In genomic region chr7:44258423-44258760, GRCh38 we compare ENCODE assay signal across 11 cellular contexts. TPM values are rescaled to one million over a fixed set of nuclear protein-coding genes. Genes with fewer than 3 reads are reported as not detected.
DNase-seq lines count a peak whose midpoint lies in the region; ATAC-seq, FAIRE-seq and TF ChIP-seq lines count a peak whose summit lies in the region.
"Had no signal": no experiment of that assay in that cellular context is flagged by ENCODE, and none has a peak within 500 bp of the region (broad histone marks: within the 10 kb centered on the region; RNA-seq: fewer than 3 reads in every experiment).

No MANE protein-coding gene starts in this region.

- CTCF ChIA-PET in SK-N-SH (lab: Yijun Ruan, JAX), result interaction anchor here (0.6 to 10.0 kb wide), 5 partner anchors 16 to 67 kb away, joined by 3 to 101 read pairs (median 4); no protein-coding TSS in a partner anchor
- CTCF ChIA-PET in endothelial cell of umbilical vein (lab: Charles Lee), result interaction anchor here (1.0 to 3.4 kb wide), 4 partner anchors 17 to 307 kb away, joined by 5 to 27 read pairs (median 6); partner anchors contain the start of gene NUDCD3

- peaks cover 25 to 41% of the 10 kb centered on the region in 2 experiments; a peak in 3 of 4 replicates for H3K4me1 ChIP-seq in SK-N-SH (ENCODE audit: control insufficient read depth in 1 of 2, insufficient read depth in 2 of 2, low read depth in 1 of 2, low read length in 1 of 2)
- peaks cover 42% of the 10 kb centered on the region for H3K4me1 ChIP-seq in RWPE2 (ENCODE audit: insufficient read depth, poor library complexity, severe bottlenecking)
- H3K4me1 ChIP-seq in endothelial cell of umbilical vein (ENCODE audit: control insufficient read depth, extremely low read depth, insufficient read depth, low read length), result peaks cover 29% of the 10 kb centered on the region
- H3K4me1 ChIP-seq in skeletal muscle tissue (ENCODE audit: control insufficient read depth in 3 of 3, insufficient read depth in 3 of 3, low read length in 3 of 3), result peaks cover 57 to 81% (median 79%) of the 10 kb centered on the region in 3 donors

- H3K36me3 ChIP-seq in SK-N-SH (replicated peaks in 1 of 2; ENCODE audit: control insufficient read depth in 1 of 2, insufficient read depth in 2 of 2, low read length in 1 of 2) (no peaks in the 10 kb centered on the region), RWPE2 (ENCODE audit: low read depth) (no peaks in the 10 kb centered on the region), endothelial cell of umbilical vein (ENCODE audit: control insufficient read depth in 2 of 2, extremely low read depth in 1 of 2, insufficient read depth in 2 of 2, low read length in 2 of 2) (no peaks in the 10 kb centered on the region), skeletal muscle tissue (ENCODE audit: control insufficient read depth in 3 of 3, insufficient read depth in 3 of 3, low read length in 3 of 3) (peaks cover 0 to 8% (median 0%) of the 10 kb centered on the region in 3 donors)

- TF ChIP-seq RAD21 in SK-N-SH (IDR thresholded peaks at IDR 0.05; ENCODE audit: low read length), result no peak

- H3K4me3 ChIP-seq in SK-N-SH (ENCODE audit: low read depth in 2 of 2, low read length in 1 of 2) (no peak overlapping the region), RWPE2 (ENCODE audit: severe bottlenecking) (no peak overlapping the region), endothelial cell of umbilical vein (replicated peaks in 1 of 3; ENCODE audit: insufficient read depth in 1 of 3, low read depth in 1 of 3, low read length in 3 of 3) (no peak overlapping the region), skeletal muscle tissue (ENCODE audit: low read length in 3 of 3) (peak overlapping the region in 2 of 3 donors; percentile 52 to 66)

- 0 out of 2 replicates have a peak, but pooled peaks cover 3% of the 10 kb centered on the region for H3K27me3 ChIP-seq in SK-N-SH (ENCODE audit: insufficient read depth)
- no peaks in the 10 kb centered on the region for H3K27me3 ChIP-seq in RWPE2 (ENCODE audit: insufficient read depth, poor library complexity, severe bottlenecking)
- no peaks in the 10 kb centered on the region for H3K27me3 ChIP-seq in endothelial cell of umbilical vein (ENCODE audit: control insufficient read depth in 2 of 2, insufficient read depth in 2 of 2, low read length in 2 of 2)
- H3K27me3 ChIP-seq in skeletal muscle tissue (ENCODE audit: control insufficient read depth in 3 of 3, insufficient read depth in 3 of 3, low read length in 3 of 3), result no peaks in the 10 kb centered on the region

- TF ChIP-seq CTCF in SK-N-SH (IDR thresholded peaks at IDR 0.05), result no peak
- TF ChIP-seq CTCF in RWPE2 (IDR thresholded peaks at IDR 0.05; ENCODE audit: poor library complexity, severe bottlenecking), result no peak
- TF ChIP-seq CTCF in endothelial cell of umbilical vein (IDR thresholded peaks at IDR 0.05; ENCODE audit: extremely low read depth in 1 of 2, insufficient read depth in 1 of 2, low read depth in 1 of 2, low read length in 2 of 2), result no peak
- TF ChIP-seq CTCF in GM20000 (IDR thresholded peaks at IDR 0.05; ENCODE audit: extremely low read depth, missing control alignments), result no peak

- TF ChIP-seq EP300 in SK-N-SH (IDR thresholded peaks at IDR 0.05; ENCODE audit: borderline replicate concordance in 1 of 2, low read depth in 1 of 2, low read length in 1 of 2), result no peak

- no peak for ATAC-seq in SK-N-SH treated with all-trans-retinoic acid at 6 μM for 48 hours
- no peak for ATAC-seq in RWPE2 (ENCODE audit: low read depth)
- ATAC-seq in GM18868 (IDR thresholded peaks at IDR 0.05; ENCODE audit: unreplicated experiment), result no peak

- no peaks in the 10 kb centered on the region for H3K9me1 ChIP-seq in endothelial cell of umbilical vein (replicated peaks; ENCODE audit: control insufficient read depth, extremely low read depth, insufficient read depth, low read length)

- peaks cover 10% of the 10 kb centered on the region for H3F3A ChIP-seq in SK-N-SH (replicated peaks; ENCODE audit: insufficient read depth)

- no peaks in the 10 kb centered on the region for H3K79me2 ChIP-seq in SK-N-SH (ENCODE audit: insufficient read depth)
- H3K79me2 ChIP-seq in endothelial cell of umbilical vein (ENCODE audit: control insufficient read depth, insufficient read depth, low read length), result no peaks in the 10 kb centered on the region

- H3K9ac ChIP-seq in SK-N-SH (no peak overlapping the region), endothelial cell of umbilical vein (replicated peaks; ENCODE audit: extremely low read depth, insufficient read depth, low read length) (peak overlapping the region; percentile 17), skeletal muscle tissue (ENCODE audit: low read depth in 1 of 3, low read length in 3 of 3) (peak overlapping the region; percentile 71 to 83 (median 74))

- no peaks in the 10 kb centered on the region for H3K9me2 ChIP-seq in SK-N-SH

- dilution Hi-C loops in endothelial cell of umbilical vein (cut with MboI; ENCODE audit: extremely low pct_ligation_motif_present, low sequenced_read_pairs), result no loop called here

- TF ChIP-seq POLR2A in endothelial cell of umbilical vein (IDR thresholded peaks at IDR 0.05; ENCODE audit: low read depth, low read length), result no peak

- H4K20me1 ChIP-seq in SK-N-SH (ENCODE audit: insufficient read depth), result no peaks in the 10 kb centered on the region
- no peaks in the 10 kb centered on the region for H4K20me1 ChIP-seq in endothelial cell of umbilical vein (replicated peaks; ENCODE audit: control insufficient read depth, extremely low read depth, insufficient read depth, low read length)

- peak overlapping the region; percentile 48 for H3K4me2 ChIP-seq in SK-N-SH
- H3K4me2 ChIP-seq in endothelial cell of umbilical vein (ENCODE audit: insufficient read depth, low read length), result peak overlapping the region; percentile 26

- intact Hi-C loops in endothelial cell of umbilical vein (cut with micrococcal nuclease), result loop anchor here (1.0 to 5.0 kb wide), 5 partner anchors 33 to 314 kb away; partner anchors contain the start of gene DDX56

- WGBS in SK-N-SH (ENCODE audit: low lambda C conversion rate), result 100% methylated on average over 4 of the region's 4 CpGs

- FAIRE-seq in endothelial cell of umbilical vein (lab: Jason Lieb, UNC), result no peak

- POLR2A ChIA-PET in SK-N-SH (lab: Yijun Ruan, JAX), result no interaction called here
- POLR2A ChIA-PET in endothelial cell of umbilical vein (lab: Charles Lee), result no interaction called here

- no peak for DNase-seq in SK-N-SH
- no peak for DNase-seq in RWPE2 (ENCODE audit: low spot score)
- no peak for DNase-seq in endothelial cell of umbilical vein (ENCODE audit: low read depth, low spot score)
- no peak for DNase-seq in COR-L47 (lab: John Stamatoyannopoulos, UW)
- DNase-seq in GM20000 (ENCODE audit: low spot score), result no peak
- DNase-seq: NCI-H1105, SIG-M5 had no signal

- H3K9me3 ChIP-seq in SK-N-SH, result no peaks in the 10 kb centered on the region
- no peaks in the 10 kb centered on the region for H3K9me3 ChIP-seq in RWPE2 (ENCODE audit: severe bottlenecking)
- no peaks in the 10 kb centered on the region for H3K9me3 ChIP-seq in endothelial cell of umbilical vein (replicated peaks; ENCODE audit: control insufficient read depth, insufficient read depth, low read length)
- no peaks in the 10 kb centered on the region for H3K9me3 ChIP-seq in skeletal muscle tissue (ENCODE audit: control insufficient read depth in 3 of 3, low read length in 3 of 3)

- no TSS peak for BruUV-seq in endothelial cell of umbilical vein (replicated peaks; lab: Mats Ljungman, UMichigan)

- peak overlapping the region; percentile 5; the same call in 1 of the 2 replicates for H2AFZ ChIP-seq in SK-N-SH (ENCODE audit: low read depth)
- H2AFZ ChIP-seq in endothelial cell of umbilical vein (ENCODE audit: low read depth, low read length), result no peak overlapping the region

- H3K27ac ChIP-seq in SK-N-SH (ENCODE audit: low read depth in 2 of 2, low read length in 1 of 2) (peak overlapping the region in 1 of 2 experiments; percentile 54; a peak in 2 of 4 replicates), RWPE2 (ENCODE audit: poor library complexity, severe bottlenecking) (peak overlapping the region; percentile 74), endothelial cell of umbilical vein (ENCODE audit: insufficient read depth, low read depth, low read length) (peak overlapping the region; percentile 86), skeletal muscle tissue (ENCODE audit: low read depth, low read length) (peak overlapping the region; percentile 98)
- H3K27ac ChIP-seq: 22Rv1 had no signal

TF ChIP-seq in SK-N-SH, 30 proteins besides CTCF, POLR2A, EP300 and RAD21 (continues in another document):
- TF ChIP-seq GABPA (IDR thresholded peaks at IDR 0.05; ENCODE audit: low read depth) (no peak), ELF1 (IDR thresholded peaks at IDR 0.05) (no peak), YY1 (IDR thresholded peaks at IDR 0.05; ENCODE audit: low read depth) (no peak), MXI1 (IDR thresholded peaks at IDR 0.05; ENCODE audit: low read depth, low read length) (no peak), GATA2 (CRISPR knock-in tag; IDR thresholded peaks at IDR 0.05) (no peak)

TF ChIP-seq in endothelial cell of umbilical vein, 7 proteins besides CTCF, POLR2A, EP300 and RAD21:
- TF ChIP-seq EZH2 (IDR thresholded peaks at IDR 0.05; ENCODE audit: borderline replicate concordance, low read depth, low read length, severe bottlenecking) (no peak), FOS (IDR thresholded peaks at IDR 0.05; ENCODE audit: borderline replicate concordance, insufficient read depth, low read length) (no peak), POLR2AphosphoS5 (IDR thresholded peaks at IDR 0.05; ENCODE audit: insufficient read depth, low read depth, low read length) (no peak), JUN (IDR thresholded peaks at IDR 0.05; ENCODE audit: borderline replicate concordance, insufficient read depth, insufficient read length, low read depth) (no peak), GATA2 (IDR thresholded peaks at IDR 0.05; ENCODE audit: insufficient read depth, insufficient read length, low read depth, low read length) (no peak), MYC (IDR thresholded peaks at IDR 0.05; ENCODE audit: low read depth, low read length) (no peak)

RNA-seq across cellular contexts. Expression of gene YKT6, which starts 57.6 kb away (rescaled TPM):
- 170 and 213 TPM in 2 replicates for polyA plus RNA-seq in SK-N-SH (2012; rRNA removed)
- 121 and 165 TPM in 2 replicates for polyA plus RNA-seq in SK-N-SH (2012; cell fraction: cytosol; rRNA removed)
- polyA plus RNA-seq in SK-N-SH (2012; cell fraction: nucleus; rRNA removed), result 211 and 221 TPM in 2 replicates
- 117 and 120 TPM in 2 replicates for total RNA-seq in endothelial cell of umbilical vein
- polyA plus RNA-seq in endothelial cell of umbilical vein, result 110 and 117 TPM in 2 replicates
- 101 and 119 TPM in 2 replicates for polyA plus RNA-seq in endothelial cell of umbilical vein (2011; cell fraction: cytosol; rRNA removed)
- 99.2 and 100 TPM in 2 replicates for polyA plus RNA-seq in endothelial cell of umbilical vein (2011; cell fraction: nucleus; rRNA removed)
- polyA plus RNA-seq in endothelial cell of umbilical vein (2012), result 83.2 and 99.3 TPM in 2 replicates
- 113 and 118 TPM in 2 replicates for polyA minus RNA-seq in endothelial cell of umbilical vein
- polyA minus RNA-seq in endothelial cell of umbilical vein (2011; cell fraction: cytosol; rRNA and poly(A)+ RNA removed), result 37.5 TPM
- 47.4 and 58.9 TPM in 2 replicates for polyA minus RNA-seq in endothelial cell of umbilical vein (2011; cell fraction: nucleus; rRNA and poly(A)+ RNA removed)
- total RNA-seq in skeletal muscle tissue, result 40.7 TPM

Comparison
In these comparisons a context has a peak if more than half of its experiments do, and no peak if none do; other contexts are left out.
1. H3K4me3 ChIP-seq: peak in skeletal muscle tissue (2 of 3); none in SK-N-SH (0 of 2), RWPE2 (single experiment) and endothelial cell of umbilical vein (0 of 3).